In genomic region chr9:37229455-37229854, GRCh38 we compare ENCODE assay signal across 23 cellular contexts.
"Had no signal": no experiment of that assay in that cellular context is flagged by ENCODE, and none has a peak within 500 bp of the region (broad histone marks: within the 10 kb centered on the region; RNA-seq: fewer than 3 reads in every experiment).

No MANE protein-coding gene starts in this region.

- H3K4me3 Mint-ChIP-seq: dendritic cell treated with granulocyte-macrophage colony-stimulating factor and Interleukin-4, amounts not matched to agents 40 ng/mL and 50 ng/mL, for 4 days; effector memory CD8-positive, alpha-beta T cell; natural killer cell treated with Interleukin-12 subunit alpha and Interleukin-12 subunit beta and Interleukin-15 and Interleukin-18, amount 100 ng/mL, for 72 hours; neural progenitor cell; stimulated activated naive B cell treated with anti-CD40 and anti-IgM and Interleukin-4, amounts not matched to agents 10 μg/mL and 1 μg/mL and 100 μg/mL, for 72 hours; stimulated activated naive CD8-positive, alpha-beta T cell treated with anti-CD3 and anti-CD28 coated beads, Interleukin-15, amount 100 ng/mL, for 72 hours had no signal

- FAIRE-seq: kidney had no signal

- H3K27ac Mint-ChIP-seq: dendritic cell treated with granulocyte-macrophage colony-stimulating factor and Interleukin-4, amounts not matched to agents 40 ng/mL and 50 ng/mL, for 4 days; effector memory CD8-positive, alpha-beta T cell; natural killer cell treated with Interleukin-12 subunit alpha and Interleukin-12 subunit beta and Interleukin-15 and Interleukin-18, amount 100 ng/mL, for 72 hours; neural progenitor cell; stimulated activated naive B cell treated with anti-CD40 and anti-IgM and Interleukin-4, amounts not matched to agents 10 μg/mL and 1 μg/mL and 100 μg/mL, for 72 hours; stimulated activated naive CD8-positive, alpha-beta T cell treated with anti-CD3 and anti-CD28 coated beads, Interleukin-15, amount 100 ng/mL, for 72 hours had no signal

- H3K9me3 Mint-ChIP-seq: dendritic cell treated with granulocyte-macrophage colony-stimulating factor and Interleukin-4, amounts not matched to agents 40 ng/mL and 50 ng/mL, for 4 days; effector memory CD8-positive, alpha-beta T cell; natural killer cell treated with Interleukin-12 subunit alpha and Interleukin-12 subunit beta and Interleukin-15 and Interleukin-18, amount 100 ng/mL, for 72 hours had no signal

- H3K4me1 ChIP-seq: left ventricle myocardium inferior, lower lobe of right lung, right atrium auricular region, testis, transverse colon had no signal

- ATAC-seq: effector memory CD8-positive, alpha-beta T cell; left cardiac atrium; lower lobe of right lung; natural killer cell treated with Interleukin-12 subunit alpha and Interleukin-12 subunit beta and Interleukin-15 and Interleukin-18, amount 100 ng/mL, for 72 hours; stimulated activated naive B cell treated with anti-CD40 and anti-IgM and Interleukin-4, amounts not matched to agents 10 μg/mL and 1 μg/mL and 100 μg/mL, for 72 hours; stimulated activated naive CD8-positive, alpha-beta T cell treated with anti-CD3 and anti-CD28 coated beads, Interleukin-15, amount 100 ng/mL, for 72 hours had no signal

- H3K27ac ChIP-seq: hepatocyte, left ventricle myocardium inferior, lower lobe of right lung, neural progenitor cell, ovary, right atrium auricular region, sigmoid colon, skin epidermis, testis, transverse colon had no signal

- H3K79me2 ChIP-seq: hepatocyte had no signal

- H3K27me3 Mint-ChIP-seq: dendritic cell treated with granulocyte-macrophage colony-stimulating factor and Interleukin-4, amounts not matched to agents 40 ng/mL and 50 ng/mL, for 4 days; effector memory CD8-positive, alpha-beta T cell; natural killer cell treated with Interleukin-12 subunit alpha and Interleukin-12 subunit beta and Interleukin-15 and Interleukin-18, amount 100 ng/mL, for 72 hours; stimulated activated naive B cell treated with anti-CD40 and anti-IgM and Interleukin-4, amounts not matched to agents 10 μg/mL and 1 μg/mL and 100 μg/mL, for 72 hours; stimulated activated naive CD8-positive, alpha-beta T cell treated with anti-CD3 and anti-CD28 coated beads, Interleukin-15, amount 100 ng/mL, for 72 hours had no signal

- H3K9ac ChIP-seq: neural progenitor cell had no signal

- H3K9me3 ChIP-seq: left ventricle myocardium inferior, lower lobe of right lung, ovary, right atrium auricular region, sigmoid colon, testis, transverse colon had no signal

- H3K36me3 ChIP-seq: left ventricle myocardium inferior, lower lobe of right lung, neural progenitor cell, ovary, right atrium auricular region, sigmoid colon, transverse colon had no signal

- DNase-seq: effector memory CD8-positive, alpha-beta T cell; foreskin melanocyte; head of caudate nucleus; kidney; left cardiac atrium; left ventricle myocardium inferior; lower lobe of right lung; midbrain; nucleus accumbens; ovary; sigmoid colon; stimulated activated CD4-positive, alpha-beta T cell treated with anti-CD3 and anti-CD28 coated beads, Interleukin-2, amount 100 ng/mL, for 24 hours; stimulated activated CD4-positive, alpha-beta T cell treated with anti-CD3 and anti-CD28 coated beads, Interleukin-4, amount 100 ng/mL, for 4 hours; stimulated activated naive B cell treated with anti-CD40 and anti-IgM and Interleukin-4, amounts not matched to agents 10 μg/mL and 1 μg/mL and 100 μg/mL, for 72 hours; stimulated activated naive CD8-positive, alpha-beta T cell treated with anti-CD3 and anti-CD28 coated beads, Interleukin-15, amount 100 ng/mL, for 72 hours; testis; transverse colon had no signal

- H3K4me3 ChIP-seq: hepatocyte, left ventricle myocardium inferior, lower lobe of right lung, neural progenitor cell, ovary, right atrium auricular region, sigmoid colon, skin epidermis, testis, transverse colon had no signal

- H2AFZ ChIP-seq: hepatocyte, neural progenitor cell had no signal

- H3K4me2 ChIP-seq: hepatocyte, neural progenitor cell had no signal

- H3K36me3 Mint-ChIP-seq: natural killer cell treated with Interleukin-12 subunit alpha and Interleukin-12 subunit beta and Interleukin-15 and Interleukin-18, amount 100 ng/mL, for 72 hours had no signal

- H3K27me3 ChIP-seq: hepatocyte, neural progenitor cell, ovary, right atrium auricular region, sigmoid colon, testis, transverse colon had no signal
